ENCODE assay signal across 11 cellular contexts in the genomic region with DNA sequence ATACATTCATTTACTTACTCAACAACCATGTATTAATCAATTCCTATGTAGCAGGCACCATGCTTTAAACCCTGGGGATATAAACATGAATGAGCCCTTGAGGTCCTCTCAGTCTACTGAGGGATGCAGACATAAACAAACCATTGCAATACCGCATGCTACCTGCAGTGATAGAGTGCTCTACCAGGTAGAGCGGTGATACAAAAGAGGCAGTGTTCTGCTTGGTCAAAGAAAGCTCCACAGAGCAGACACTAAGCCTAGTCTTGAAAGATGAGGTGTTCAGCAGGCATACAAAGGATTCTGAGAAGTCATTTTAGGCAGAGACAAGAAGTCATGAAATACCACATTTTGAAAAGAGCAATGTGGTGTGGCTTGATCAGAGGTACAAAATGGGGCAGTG. TPM values are rescaled to one million over a fixed set of nuclear protein-coding genes. Genes with fewer than 3 reads are reported as not detected.
A peak's percentile ranks its signal among the peaks of the same experiment; 100 is the strongest.
DNase-seq lines count a peak whose midpoint lies in the region; ATAC-seq, FAIRE-seq and TF ChIP-seq lines count a peak whose summit lies in the region.
"Had no signal": no experiment of that assay in that cellular context is flagged by ENCODE, and none has a peak within 500 bp of the region (broad histone marks: within the 10 kb centered on the region; RNA-seq: fewer than 3 reads in every experiment).

No MANE protein-coding gene starts in this region.

- POLR2A ChIA-PET in MCF 10A (lab: Yijun Ruan, JAX), result no interaction called here

- H3K27ac Mint-ChIP-seq in MCF 10A (ENCODE audit: low read depth, unreplicated experiment), result no peak overlapping the region

- H3K9me3 ChIP-seq in breast epithelium, result no peaks in the 10 kb centered on the region
- H3K9me3 ChIP-seq: BLaER1, psoas muscle had no signal

- FAIRE-seq in urothelium cell line (lab: Jason Lieb, UNC), result no peak

- no peak overlapping the region for H3K4me3 Mint-ChIP-seq in MCF 10A (ENCODE audit: unreplicated experiment)

- no peak for TF ChIP-seq POLR2A in breast epithelium (IDR thresholded peaks at IDR 0.05)

- peak; percentile 11 for DNase-seq in MCF 10A (ENCODE audit: unreplicated experiment)
- no peak for DNase-seq in breast epithelium (ENCODE audit: low spot score in 2 of 2)
- peak; percentile 9 for DNase-seq in SK-MEL-5 (ENCODE audit: low read depth, low spot score)
- DNase-seq in urothelium cell line (ENCODE audit: low spot score), result peak; percentile 0
- DNase-seq in occipital lobe (lab: John Stamatoyannopoulos, UW), result no peak
- no peak for DNase-seq in stimulated activated CD4-positive, alpha-beta T cell treated with anti-CD3 and anti-CD28 coated beads, Interleukin-15, amount 100 ng/mL, for 24 hours
- DNase-seq: amygdala, psoas muscle had no signal

- CTCF ChIA-PET in MCF 10A (lab: Yijun Ruan, JAX), result interaction anchor here (0.7 kb wide), 1 partner anchor 105 kb away, joined by 3 read pairs; no protein-coding TSS in a partner anchor

- ATAC-seq in HG02943 (IDR thresholded peaks at IDR 0.05; ENCODE audit: low read depth, unreplicated experiment) (peak; percentile 87), GM19035 (IDR thresholded peaks at IDR 0.05; ENCODE audit: unreplicated experiment) (no peak)
- ATAC-seq: psoas muscle had no signal

- no peak overlapping the region for H3K4me3 ChIP-seq in breast epithelium
- H3K4me3 ChIP-seq: BLaER1, psoas muscle had no signal

- H3K36me3 ChIP-seq in breast epithelium, result no peaks in the 10 kb centered on the region
- H3K36me3 ChIP-seq: BLaER1 had no signal

- no peak overlapping the region for H3K27ac ChIP-seq in breast epithelium
- H3K27ac ChIP-seq: BLaER1, psoas muscle had no signal

- peaks cover 34% of the 10 kb centered on the region for H3K27me3 Mint-ChIP-seq in MCF 10A (ENCODE audit: insufficient read depth, unreplicated experiment)

- BruUV-seq in MCF 10A (replicated peaks; lab: Mats Ljungman, UMichigan), result no TSS peak

- intact Hi-C loops in MCF 10A (cut with micrococcal nuclease) (no loop called here), breast epithelium (cut with DNase I; ENCODE audit: low total_unique reads) (no loop called here)

- TF ChIP-seq CTCF in MCF 10A (IDR thresholded peaks at IDR 0.05; ENCODE audit: unreplicated experiment) (peak; percentile 12), breast epithelium (IDR thresholded peaks at IDR 0.05) (no peak)

- no peaks in the 10 kb centered on the region for H3K9me3 Mint-ChIP-seq in MCF 10A (ENCODE audit: unreplicated experiment)

- peaks cover 0 to 35% of the 10 kb centered on the region in 2 donors for H3K27me3 ChIP-seq in breast epithelium

- no peaks in the 10 kb centered on the region for H3K4me1 Mint-ChIP-seq in MCF 10A (ENCODE audit: insufficient read depth, unreplicated experiment)

- in situ Hi-C loops in SK-MEL-5 (cut with HindIII; ENCODE audit: low pct_unique_long_range_greater_than_20kb, low sequenced_read_pairs), result no loop called here

- no peaks in the 10 kb centered on the region for H3K4me1 ChIP-seq in breast epithelium
- H3K4me1 ChIP-seq: BLaER1, psoas muscle had no signal

- H3K36me3 Mint-ChIP-seq in MCF 10A (ENCODE audit: insufficient read depth, unreplicated experiment), result no peaks in the 10 kb centered on the region

RNA-seq across cellular contexts. Expression of a gene that starts 26.9 kb away (rescaled TPM):
- total RNA-seq in MCF 10A (2022) (0.09 TPM in 1 of 2 replicates, not detected in the other), breast epithelium (10 to 100 TPM; 14.1 to 39.2 (median 23.0) TPM), occipital lobe (10.8 TPM)
- 10.7 and 11.2 TPM in 2 replicates for total RNA-seq in SK-MEL-5 (2014; rRNA removed; shearing (Covaris generic))
- polyA plus RNA-seq in SK-MEL-5 (2015; cell fraction: cytosol; rRNA removed), result 22.3 and 28.3 TPM in 2 replicates
- 13.1 and 13.9 TPM in 2 replicates for polyA plus RNA-seq in SK-MEL-5 (2015; cell fraction: nucleus; rRNA removed)

Comparison
In these comparisons a context has a peak if more than half of its experiments do, and no peak if none do; other contexts are left out.
1. DNase-seq: peak in MCF 10A (single experiment), SK-MEL-5 (single experiment) and urothelium cell line (single experiment); none in breast epithelium (0 of 2), occipital lobe (single experiment) and stimulated activated CD4-positive, alpha-beta T cell treated with anti-CD3 and anti-CD28 coated beads, Interleukin-15, amount 100 ng/mL, for 24 hours (single experiment).
2. RNA of a gene that starts 26.9 kb away (total RNA-seq): 14.1 to 39.2 TPM in breast epithelium, 10.7 to 11.2 TPM in SK-MEL-5 and 10.8 TPM in occipital lobe (single experiment); 0.09 TPM in MCF 10A; every median in the first group is over 10 times any median in the second.